15 cellular contexts compared by ENCODE assay signal in genomic region chr11:121572581-121573059, GRCh38.
A peak's percentile ranks its signal among the peaks of the same experiment; 100 is the strongest.
DNase-seq lines count a peak whose midpoint lies in the region; ATAC-seq lines count a peak whose summit lies in the region.
"Had no signal": no experiment of that assay in that cellular context is flagged by ENCODE, and none has a peak within 500 bp of the region (broad histone marks: within the 10 kb centered on the region; RNA-seq: fewer than 3 reads in every experiment).

No MANE protein-coding gene starts in this region.

- DNase-seq in activated T-cell treated with anti-CD3 and anti-CD28 coated beads, Interleukin-2, amount 50 U/mL, for 24 hours = no peak
- no peak for DNase-seq in activated T-cell treated with anti-CD3 and anti-CD28 coated beads, Interleukin-2, amount 50 U/mL, for 1 hour
- DNase-seq in OCI-M1 (lab: John Stamatoyannopoulos, UW) = peak; percentile 20
- no peak for DNase-seq in stimulated activated effector memory CD8-positive, alpha-beta T cell treated with anti-CD3 and anti-CD28 coated beads, Interleukin-12 subunit alpha, Interleukin-12 subunit beta, amount 100 ng/mL, for 72 hours (ENCODE audit: low spot score in 2 of 2)
- no peak for DNase-seq in left ventricle myocardium superior
- DNase-seq in DMS53 treated with DMSO at 0.1 percent for 48 hours (lab: John Stamatoyannopoulos, UW; ENCODE audit: unreplicated experiment) = no peak
- DNase-seq: activated naive CD4-positive, alpha-beta T cell treated with anti-CD3 and anti-CD28 coated beads, Interleukin-2, amount 50 U/mL, for 16 hours; AML-193; NCI-H510A; stimulated activated CD4-positive, alpha-beta T cell treated with anti-CD3 and anti-CD28 coated beads, Interleukin-12 subunit alpha, Interleukin-12 subunit beta, amount 100 ng/mL, for 4 hours had no signal

- intact Hi-C loops in left ventricle myocardium superior (cut with micrococcal nuclease) = no loop called here

- ATAC-seq in stimulated activated effector memory CD8-positive, alpha-beta T cell treated with anti-CD3 and anti-CD28 coated beads, Interleukin-12 subunit alpha, Interleukin-12 subunit beta, amount 100 ng/mL, for 72 hours = no peak
- ATAC-seq in left ventricle myocardium superior = no peak
- ATAC-seq in HG03039 (IDR thresholded peaks at IDR 0.05; ENCODE audit: unreplicated experiment) = no peak
- ATAC-seq: foreskin keratinocyte, K562 had no signal

- no peak overlapping the region for H3K4me3 Mint-ChIP-seq in activated T-cell treated with anti-CD3 and anti-CD28 coated beads, Interleukin-2, amount 50 U/mL, for 24 hours
- no peak overlapping the region for H3K4me3 Mint-ChIP-seq in stimulated activated effector memory CD8-positive, alpha-beta T cell treated with anti-CD3 and anti-CD28 coated beads, Interleukin-12 subunit alpha, Interleukin-12 subunit beta, amount 100 ng/mL, for 72 hours

- peak overlapping the region; percentile 63 for H3K27ac ChIP-seq in cingulate gyrus (ENCODE audit: low read depth, low read length)
- H3K27ac ChIP-seq: foreskin keratinocyte, SJSA1 had no signal

- no peaks in the 10 kb centered on the region for H3K9me3 Mint-ChIP-seq in activated T-cell treated with anti-CD3 and anti-CD28 coated beads, Interleukin-2, amount 50 U/mL, for 24 hours
- H3K9me3 Mint-ChIP-seq in stimulated activated effector memory CD8-positive, alpha-beta T cell treated with anti-CD3 and anti-CD28 coated beads, Interleukin-12 subunit alpha, Interleukin-12 subunit beta, amount 100 ng/mL, for 72 hours = no peaks in the 10 kb centered on the region

- H3K27ac Mint-ChIP-seq in activated T-cell treated with anti-CD3 and anti-CD28 coated beads, Interleukin-2, amount 50 U/mL, for 24 hours = peak overlapping the region; percentile 53
- H3K27ac Mint-ChIP-seq in stimulated activated effector memory CD8-positive, alpha-beta T cell treated with anti-CD3 and anti-CD28 coated beads, Interleukin-12 subunit alpha, Interleukin-12 subunit beta, amount 100 ng/mL, for 72 hours = peak overlapping the region; percentile 74

- H3K27me3 Mint-ChIP-seq in activated T-cell treated with anti-CD3 and anti-CD28 coated beads, Interleukin-2, amount 50 U/mL, for 24 hours = no peaks in the 10 kb centered on the region

- H3K36me3 Mint-ChIP-seq in activated T-cell treated with anti-CD3 and anti-CD28 coated beads, Interleukin-2, amount 50 U/mL, for 24 hours (ENCODE audit: low read depth) = peaks cover 93% of the 10 kb centered on the region
- H3K36me3 Mint-ChIP-seq in stimulated activated effector memory CD8-positive, alpha-beta T cell treated with anti-CD3 and anti-CD28 coated beads, Interleukin-12 subunit alpha, Interleukin-12 subunit beta, amount 100 ng/mL, for 72 hours = peaks cover 75% of the 10 kb centered on the region

- peaks cover 21% of the 10 kb centered on the region for H3K4me1 Mint-ChIP-seq in activated T-cell treated with anti-CD3 and anti-CD28 coated beads, Interleukin-2, amount 50 U/mL, for 24 hours (ENCODE audit: low read depth)
- peaks cover 25% of the 10 kb centered on the region for H3K4me1 Mint-ChIP-seq in stimulated activated effector memory CD8-positive, alpha-beta T cell treated with anti-CD3 and anti-CD28 coated beads, Interleukin-12 subunit alpha, Interleukin-12 subunit beta, amount 100 ng/mL, for 72 hours
